ENCODE assay signal across 12 cellular contexts in the genomic region with DNA sequence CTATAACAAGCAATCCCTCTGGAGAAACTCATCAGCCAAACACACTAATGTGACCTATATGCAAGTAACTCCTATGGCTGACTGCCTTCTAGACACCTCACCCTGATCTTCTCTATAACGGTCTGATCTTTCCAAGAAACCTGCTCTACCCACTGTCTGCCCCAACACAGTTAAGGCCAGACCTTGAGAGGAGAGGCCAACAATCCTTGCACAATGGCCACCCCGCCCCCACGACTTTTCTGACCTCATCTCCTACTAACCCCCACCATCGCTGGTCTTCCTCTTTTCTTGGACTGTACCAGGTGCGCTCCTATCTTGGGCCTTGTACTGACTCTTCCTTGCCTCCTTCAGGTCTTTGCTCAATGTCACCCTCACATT. TPM values are rescaled to one million over a fixed set of nuclear protein-coding genes. Genes with fewer than 3 reads are reported as not detected.
DNase-seq lines count a peak whose midpoint lies in the region; ATAC-seq and TF ChIP-seq lines count a peak whose summit lies in the region.
"Had no signal": no experiment of that assay in that cellular context is flagged by ENCODE, and none has a peak within 500 bp of the region (broad histone marks: within the 10 kb centered on the region; RNA-seq: fewer than 3 reads in every experiment).

No MANE protein-coding gene starts in this region.

- no peaks in the 10 kb centered on the region for H3K27me3 Mint-ChIP-seq in activated CD8-positive, alpha-beta T cell treated with anti-CD3 and anti-CD28 coated beads for 36 hours
- no peaks in the 10 kb centered on the region for H3K27me3 Mint-ChIP-seq in naive thymus-derived CD4-positive, alpha-beta T cell

- ATAC-seq in activated CD8-positive, alpha-beta T cell treated with anti-CD3 and anti-CD28 coated beads for 36 hours, result peak; percentile 28
- peak; percentile 53 for ATAC-seq in naive thymus-derived CD4-positive, alpha-beta T cell
- no peak for ATAC-seq in HG02938 (IDR thresholded peaks at IDR 0.05; ENCODE audit: unreplicated experiment)

- POLR2A ChIA-PET in activated CD8-positive, alpha-beta T cell treated with anti-CD3 and anti-CD28 coated beads for 36 hours (lab: Charles Lee), result interaction anchor here (1.9 to 4.6 kb wide), 2 partner anchors 14 to 61 kb away, joined by 5 to 51 read pairs; a partner anchor contains a TSS
- POLR2A ChIA-PET in naive thymus-derived CD4-positive, alpha-beta T cell (lab: Charles Lee), result no interaction called here

- H3K4me1 ChIP-seq in Loucy (ENCODE audit: insufficient read depth, low read length, poor library complexity, severe bottlenecking), result peaks cover 38% of the 10 kb centered on the region
- peaks cover 27 to 40% of the 10 kb centered on the region in 2 donors for H3K4me1 ChIP-seq in naive thymus-derived CD4-positive, alpha-beta T cell (ENCODE audit: control insufficient read depth in 2 of 2, insufficient read depth in 2 of 2, low read length in 2 of 2)
- H3K4me1 ChIP-seq: pancreas, SJSA1 had no signal

- H3K4me3 Mint-ChIP-seq in activated CD8-positive, alpha-beta T cell treated with anti-CD3 and anti-CD28 coated beads for 36 hours, result no peak overlapping the region
- peak overlapping the region; percentile 7 to 65 (median 48) for H3K4me3 Mint-ChIP-seq in naive thymus-derived CD4-positive, alpha-beta T cell

- CTCF ChIA-PET in activated CD8-positive, alpha-beta T cell treated with anti-CD3 and anti-CD28 coated beads for 36 hours (lab: Charles Lee), result no interaction called here
- CTCF ChIA-PET in naive thymus-derived CD4-positive, alpha-beta T cell (lab: Charles Lee), result no interaction called here

- peak overlapping the region; percentile 61 for H3K27ac ChIP-seq in naive thymus-derived CD4-positive, alpha-beta T cell (ENCODE audit: low read depth, low read length)
- H3K27ac ChIP-seq: pancreas, SJSA1, thoracic aorta had no signal

- peaks cover 13% of the 10 kb centered on the region for H3K36me3 Mint-ChIP-seq in activated CD8-positive, alpha-beta T cell treated with anti-CD3 and anti-CD28 coated beads for 36 hours (ENCODE audit: low read depth)
- H3K36me3 Mint-ChIP-seq in naive thymus-derived CD4-positive, alpha-beta T cell, result peaks cover 0 to 9% (median 0%) of the 10 kb centered on the region in 5 donors

- peak overlapping the region; percentile 54 for H3K9ac ChIP-seq in Loucy (ENCODE audit: low read depth, low read length, poor library complexity, severe bottlenecking)

- DNase-seq in SIG-M5 treated with dmso at 0.1 percent for 504 hours (lab: John Stamatoyannopoulos, UW; ENCODE audit: unreplicated experiment), result peak; percentile 17
- no peak for DNase-seq in SIG-M5 (lab: John Stamatoyannopoulos, UW)
- DNase-seq in activated CD8-positive, alpha-beta T cell treated with anti-CD3 and anti-CD28 coated beads for 36 hours, result peak; percentile 22
- DNase-seq in naive thymus-derived CD4-positive, alpha-beta T cell, result no peak
- no peak for DNase-seq in MG63
- no peak for DNase-seq in effector CD8-positive, alpha-beta T cell (lab: John Stamatoyannopoulos, UW)
- DNase-seq: 8988T, pancreas had no signal

- no peaks in the 10 kb centered on the region; the same call in 1 of the 2 replicates for H3F3A ChIP-seq in Loucy (ENCODE audit: low read depth)

- H3K9me2 ChIP-seq in Loucy (replicated peaks; ENCODE audit: low read depth, low read length), result no peaks in the 10 kb centered on the region

- peak overlapping the region; percentile 17 for H3K4me3 ChIP-seq in Loucy (ENCODE audit: low read length, poor library complexity, severe bottlenecking)
- no peak overlapping the region for H3K4me3 ChIP-seq in naive thymus-derived CD4-positive, alpha-beta T cell (ENCODE audit: low read length)
- no peak overlapping the region for H3K4me3 ChIP-seq in MG63
- H3K4me3 ChIP-seq: pancreas, SJSA1, thoracic aorta had no signal

- H3K36me3 ChIP-seq in Loucy (ENCODE audit: insufficient read depth, low read length) (no peaks in the 10 kb centered on the region), MG63 (peaks cover 10% of the 10 kb centered on the region)
- H3K36me3 ChIP-seq in naive thymus-derived CD4-positive, alpha-beta T cell (ENCODE audit: control insufficient read depth in 2 of 3, insufficient read depth in 3 of 3, low read length in 3 of 3), result no peaks in the 10 kb centered on the region
- H3K36me3 ChIP-seq: pancreas, thoracic aorta had no signal

- H2AFZ ChIP-seq in Loucy (ENCODE audit: low read length), result no peak overlapping the region

- intact Hi-C loops in activated CD8-positive, alpha-beta T cell treated with anti-CD3 and anti-CD28 coated beads for 36 hours (cut with micrococcal nuclease), result no loop called here
- intact Hi-C loops in naive thymus-derived CD4-positive, alpha-beta T cell (cut with micrococcal nuclease), result loop anchor here in 1 of 2 donors (1.0 kb wide), 1 partner anchor 11 kb away; no protein-coding TSS in a partner anchor

- no peaks in the 10 kb centered on the region for H3K27me3 ChIP-seq in Loucy (ENCODE audit: insufficient read depth, low read length, poor library complexity, severe bottlenecking)
- no peaks in the 10 kb centered on the region for H3K27me3 ChIP-seq in naive thymus-derived CD4-positive, alpha-beta T cell (ENCODE audit: control insufficient read depth in 2 of 2, insufficient read depth in 2 of 2, low read length in 2 of 2)
- no peaks in the 10 kb centered on the region for H3K27me3 ChIP-seq in MG63
- H3K27me3 ChIP-seq: pancreas, SJSA1 had no signal

- H3K27ac Mint-ChIP-seq in activated CD8-positive, alpha-beta T cell treated with anti-CD3 and anti-CD28 coated beads for 36 hours, result peak overlapping the region; percentile 86
- peak overlapping the region; percentile 81 to 95 (median 91) for H3K27ac Mint-ChIP-seq in naive thymus-derived CD4-positive, alpha-beta T cell

- H3K9me3 ChIP-seq in Loucy (ENCODE audit: insufficient read depth, low read depth, low read length), result no peaks in the 10 kb centered on the region
- no peaks in the 10 kb centered on the region for H3K9me3 ChIP-seq in naive thymus-derived CD4-positive, alpha-beta T cell (ENCODE audit: control insufficient read depth in 2 of 3, low read length in 3 of 3)
- H3K9me3 ChIP-seq in MG63, result no peaks in the 10 kb centered on the region
- H3K9me3 ChIP-seq: pancreas, SJSA1, thoracic aorta had no signal

- H4K20me1 ChIP-seq in Loucy (ENCODE audit: insufficient read depth, low read length, poor library complexity, severe bottlenecking), result peaks cover 8% of the 10 kb centered on the region

- H3K4me1 Mint-ChIP-seq in activated CD8-positive, alpha-beta T cell treated with anti-CD3 and anti-CD28 coated beads for 36 hours (ENCODE audit: low read depth), result peaks cover 57% of the 10 kb centered on the region
- peaks cover 39 to 78% (median 67%) of the 10 kb centered on the region in 7 donors for H3K4me1 Mint-ChIP-seq in naive thymus-derived CD4-positive, alpha-beta T cell

- H3K79me2 ChIP-seq in Loucy (ENCODE audit: insufficient read depth, low read length), result peaks cover 85% of the 10 kb centered on the region

- TF ChIP-seq CTCF in Loucy (conservative IDR thresholded peaks at IDR 0.05; ENCODE audit: low read length), result no peak
- TF ChIP-seq CTCF in activated CD8-positive, alpha-beta T cell treated with anti-CD3 and anti-CD28 coated beads for 36 hours (IDR thresholded peaks at IDR 0.05), result no peak

- no peaks in the 10 kb centered on the region for H3K9me3 Mint-ChIP-seq in activated CD8-positive, alpha-beta T cell treated with anti-CD3 and anti-CD28 coated beads for 36 hours
- no peaks in the 10 kb centered on the region for H3K9me3 Mint-ChIP-seq in naive thymus-derived CD4-positive, alpha-beta T cell

- peak overlapping the region; percentile 41 for H3K4me2 ChIP-seq in Loucy (ENCODE audit: low read depth, low read length, poor library complexity, severe bottlenecking)

RNA-seq across cellular contexts. Expression of a gene that starts 12.5 kb away (rescaled TPM):
- total RNA-seq in activated CD8-positive, alpha-beta T cell treated with anti-CD3 and anti-CD28 coated beads for 36 hours, result 10 to 100 TPM; 29.7 to 30.5 TPM
- total RNA-seq in naive thymus-derived CD4-positive, alpha-beta T cell, result 10 to 100 TPM; 21.2 to 42.3 (median 29.2) TPM
- 1 to 10 TPM; 2.8 to 4.9 TPM for polyA plus RNA-seq in naive thymus-derived CD4-positive, alpha-beta T cell
- total RNA-seq in MG63 (2014; rRNA removed; shearing (Covaris generic); ENCODE audit: low replicate concordance), result 19.8 and 22.1 TPM in 2 replicates

RNA-seq across cellular contexts. Expression of a gene that starts 13.3 kb away (rescaled TPM):
- total RNA-seq in activated CD8-positive, alpha-beta T cell treated with anti-CD3 and anti-CD28 coated beads for 36 hours, result 10 to 100 TPM; 39.8 to 40.9 TPM
- total RNA-seq in naive thymus-derived CD4-positive, alpha-beta T cell, result 10 to 100 TPM; 11.5 to 21.2 (median 17.0) TPM
- polyA plus RNA-seq in naive thymus-derived CD4-positive, alpha-beta T cell, result 10 to 100 TPM; 65.3 to 72.1 TPM
- total RNA-seq in MG63 (2014; rRNA removed; shearing (Covaris generic); ENCODE audit: low replicate concordance), result 56.2 and 80.2 TPM in 2 replicates

RNA-seq across cellular contexts. Expression of a gene that starts 28.4 kb away (rescaled TPM):
- total RNA-seq in activated CD8-positive, alpha-beta T cell treated with anti-CD3 and anti-CD28 coated beads for 36 hours, result 10 to 100 TPM; 26.9 to 29.8 TPM
- 10 to 100 TPM; 34.2 to 44.9 (median 36.8) TPM for total RNA-seq in naive thymus-derived CD4-positive, alpha-beta T cell
- 10 to 100 TPM; 51.8 to 58.0 TPM for polyA plus RNA-seq in naive thymus-derived CD4-positive, alpha-beta T cell
- 33.0 and 38.7 TPM in 2 replicates for total RNA-seq in MG63 (2014; rRNA removed; shearing (Covaris generic); ENCODE audit: low replicate concordance)

RNA-seq across cellular contexts. Expression of a gene that starts 59.9 kb away (rescaled TPM):
- total RNA-seq in activated CD8-positive, alpha-beta T cell treated with anti-CD3 and anti-CD28 coated beads for 36 hours, result 10 to 100 TPM; 65.0 to 78.0 TPM
- 10 to 100 TPM; 46.8 to 84.8 (median 66.9) TPM for total RNA-seq in naive thymus-derived CD4-positive, alpha-beta T cell
- polyA plus RNA-seq in naive thymus-derived CD4-positive, alpha-beta T cell, result 10 to 100 TPM; 78.7 to 87.8 TPM
- 128 and 161 TPM in 2 replicates for total RNA-seq in MG63 (2014; rRNA removed; shearing (Covaris generic); ENCODE audit: low replicate concordance)

Comparison
In these comparisons a context has a peak if more than half of its experiments do, and no peak if none do; other contexts are left out.
1. DNase-seq: peak in SIG-M5 treated with dmso at 0.1 percent for 504 hours (single experiment) and activated CD8-positive, alpha-beta T cell treated with anti-CD3 and anti-CD28 coated beads for 36 hours (single experiment); none in SIG-M5 (single experiment), naive thymus-derived CD4-positive, alpha-beta T cell (0 of 9), MG63 (single experiment) and effector CD8-positive, alpha-beta T cell (single experiment).